In genomic region chrX:132463411-132463810, GRCh38 we compare ENCODE assay signal across 2 cellular contexts.
TF ChIP-seq lines count a peak whose summit lies in the region.

No MANE protein-coding gene starts in this region.

TF ChIP-seq in HCT116, 20 proteins besides CTCF, POLR2A, EP300 and RAD21 (continued from another document):
- TF ChIP-seq POLR2AphosphoS5 (IDR thresholded peaks at IDR 0.05; ENCODE audit: low read depth, low read length) (no peak), ZNF274 (IDR thresholded peaks at IDR 0.05; ENCODE audit: low read depth, low read length) (no peak), REST (IDR thresholded peaks at IDR 0.05; ENCODE audit: low read depth) (no peak), ATF3 (IDR thresholded peaks at IDR 0.05) (no peak), YY1 (IDR thresholded peaks at IDR 0.05; ENCODE audit: extremely low read depth, insufficient replicate concordance, low read depth, low read length) (no peak), FOSL1 (IDR thresholded peaks at IDR 0.05; ENCODE audit: low read depth) (no peak), EZH2phosphoT487 (IDR thresholded peaks at IDR 0.05; ENCODE audit: borderline replicate concordance) (no peak), CEBPB (IDR thresholded peaks at IDR 0.05; ENCODE audit: low read depth) (no peak), SP1 (IDR thresholded peaks at IDR 0.05; ENCODE audit: low read depth) (no peak), SRF (IDR thresholded peaks at IDR 0.05; ENCODE audit: low read depth) (no peak), CBX3 (IDR thresholded peaks at IDR 0.05; ENCODE audit: low read depth) (no peak), JUND (IDR thresholded peaks at IDR 0.05) (no peak), ZBTB33 (IDR thresholded peaks at IDR 0.05; ENCODE audit: extremely low read depth, insufficient replicate concordance, low read length) (no peak)

TF ChIP-seq in HepG2, 621 proteins besides CTCF, POLR2A, EP300 and RAD21 (continued from another document):
- TF ChIP-seq ZNF790 (CRISPR knock-in tag; IDR thresholded peaks at IDR 0.05; ENCODE audit: borderline replicate concordance) (no peak), STAG1 (CRISPR knock-in tag; IDR thresholded peaks at IDR 0.05) (peak; percentile 55), ZNF530 (CRISPR knock-in tag; IDR thresholded peaks at IDR 0.05; ENCODE audit: low read depth) (no peak), HNRNPK (IDR thresholded peaks at IDR 0.05; ENCODE audit: low read depth, low read length, poor library complexity, severe bottlenecking) (no peak), ZFP82 (CRISPR knock-in tag; IDR thresholded peaks at IDR 0.05; ENCODE audit: borderline replicate concordance) (no peak), UBTF (CRISPR knock-in tag; IDR thresholded peaks at IDR 0.05) (no peak), ZBTB3 (CRISPR knock-in tag; IDR thresholded peaks at IDR 0.05; ENCODE audit: borderline replicate concordance, low read depth) (no peak), NCOR1 (IDR thresholded peaks at IDR 0.05; ENCODE audit: borderline replicate concordance, low read length) (no peak), ASH2L (IDR thresholded peaks at IDR 0.05; ENCODE audit: insufficient read length, low read depth, low read length) (no peak), MXD1 (CRISPR knock-in tag; IDR thresholded peaks at IDR 0.05) (no peak), ZNF724P (CRISPR knock-in tag; IDR thresholded peaks at IDR 0.05; ENCODE audit: borderline replicate concordance) (no peak), SMC3 (IDR thresholded peaks at IDR 0.05; ENCODE audit: low read length) (peak; percentile 46; the same call in 1 of the 2 replicates), ARNT (IDR thresholded peaks at IDR 0.05) (no peak)
